1 cellular context compared by ENCODE assay signal in the genomic region with DNA sequence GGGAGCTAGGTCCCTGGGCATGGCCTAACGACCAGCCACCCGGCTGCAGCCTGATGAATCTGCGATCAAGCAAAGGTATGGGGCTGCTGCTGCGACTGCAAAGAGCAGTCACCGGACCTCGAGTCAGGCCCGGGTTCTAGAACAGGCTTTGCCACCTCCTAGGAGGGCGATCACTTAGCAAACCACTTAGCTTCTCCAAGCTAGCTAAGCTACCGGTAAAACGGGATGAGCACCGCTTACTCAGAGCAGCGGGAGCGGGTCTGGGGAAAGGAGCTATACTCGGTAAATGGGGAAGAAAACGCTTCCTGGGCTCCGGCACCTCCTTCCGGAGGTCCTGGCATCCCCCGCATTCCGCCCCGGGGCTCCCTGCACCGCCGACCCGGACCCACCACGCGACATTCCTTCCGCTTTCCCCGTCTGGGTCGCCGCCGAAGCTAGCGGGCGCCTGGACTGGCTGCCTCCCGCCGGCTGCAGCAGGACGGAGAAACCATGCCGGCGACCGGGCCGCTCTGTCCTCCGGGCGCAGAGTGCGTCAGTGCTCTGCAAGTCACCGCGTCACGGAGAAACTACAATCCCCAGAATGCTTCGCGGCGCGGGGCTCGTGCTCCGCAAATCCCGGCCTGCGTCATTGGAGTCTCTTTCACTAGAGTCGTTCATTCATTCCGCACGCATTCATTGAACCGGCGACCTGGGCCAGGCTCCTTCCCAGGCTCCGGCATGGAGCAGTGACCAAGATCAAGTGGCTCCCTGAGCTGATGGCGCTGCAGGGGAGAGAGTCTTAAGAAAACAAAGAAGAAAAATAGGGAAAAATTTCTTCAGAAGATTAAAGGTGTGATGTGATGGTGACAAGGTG.
A peak's percentile ranks its signal among the peaks of the same experiment; 100 is the strongest.
TF ChIP-seq lines count a peak whose summit lies in the region.

A gene (minus strand): TSS at position 531 of the 853 bp plus-strand sequence. CDS start 3,779 bp downstream, outside the sequence.

TF ChIP-seq in K562, 482 proteins besides CTCF, POLR2A, EP300 and RAD21 (continued from another document and continues in another):
- TF ChIP-seq, protein P1, sequence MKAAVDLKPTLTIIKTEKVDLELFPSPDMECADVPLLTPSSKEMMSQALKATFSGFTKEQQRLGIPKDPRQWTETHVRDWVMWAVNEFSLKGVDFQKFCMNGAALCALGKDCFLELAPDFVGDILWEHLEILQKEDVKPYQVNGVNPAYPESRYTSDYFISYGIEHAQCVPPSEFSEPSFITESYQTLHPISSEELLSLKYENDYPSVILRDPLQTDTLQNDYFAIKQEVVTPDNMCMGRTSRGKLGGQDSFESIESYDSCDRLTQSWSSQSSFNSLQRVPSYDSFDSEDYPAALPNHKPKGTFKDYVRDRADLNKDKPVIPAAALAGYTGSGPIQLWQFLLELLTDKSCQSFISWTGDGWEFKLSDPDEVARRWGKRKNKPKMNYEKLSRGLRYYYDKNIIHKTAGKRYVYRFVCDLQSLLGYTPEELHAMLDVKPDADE (conservative IDR thresholded peaks at IDR 0.05; ENCODE audit: control insufficient read depth, low read depth, low read length): peak; percentile 97
- TF ChIP-seq, protein P2, sequence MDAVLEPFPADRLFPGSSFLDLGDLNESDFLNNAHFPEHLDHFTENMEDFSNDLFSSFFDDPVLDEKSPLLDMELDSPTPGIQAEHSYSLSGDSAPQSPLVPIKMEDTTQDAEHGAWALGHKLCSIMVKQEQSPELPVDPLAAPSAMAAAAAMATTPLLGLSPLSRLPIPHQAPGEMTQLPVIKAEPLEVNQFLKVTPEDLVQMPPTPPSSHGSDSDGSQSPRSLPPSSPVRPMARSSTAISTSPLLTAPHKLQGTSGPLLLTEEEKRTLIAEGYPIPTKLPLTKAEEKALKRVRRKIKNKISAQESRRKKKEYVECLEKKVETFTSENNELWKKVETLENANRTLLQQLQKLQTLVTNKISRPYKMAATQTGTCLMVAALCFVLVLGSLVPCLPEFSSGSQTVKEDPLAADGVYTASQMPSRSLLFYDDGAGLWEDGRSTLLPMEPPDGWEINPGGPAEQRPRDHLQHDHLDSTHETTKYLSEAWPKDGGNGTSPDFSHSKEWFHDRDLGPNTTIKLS (IDR thresholded peaks at IDR 0.05; ENCODE audit: borderline replicate concordance, low read depth): peak; percentile 84; the same call in 1 of the 2 replicates
- TF ChIP-seq ZNF324 (CRISPR knock-in tag; IDR thresholded peaks at IDR 0.05) (0 out of 2 replicates have a peak, but pooled peaks have one; percentile 19), POLR3A (IDR thresholded peaks at IDR 0.05; ENCODE audit: borderline replicate concordance, extremely low read depth, insufficient read depth, insufficient read length) (no peak), HDAC8 (tag; IDR thresholded peaks at IDR 0.05) (no peak), FIP1L1 (IDR thresholded peaks at IDR 0.05; ENCODE audit: low read depth, low read length, poor library complexity, severe bottlenecking) (peak; percentile 42), ZEB2 (IDR thresholded peaks at IDR 0.05) (no peak), RB1 (IDR thresholded peaks at IDR 0.05; ENCODE audit: low read depth) (peak; percentile 77; the same call in 1 of the 2 replicates), XRCC5 (IDR thresholded peaks at IDR 0.05; ENCODE audit: low read depth, low read length) (peak; percentile 73), NRF1 (conservative IDR thresholded peaks at IDR 0.05 in 1 of 2, IDR thresholded peaks at IDR 0.05 in 1 of 2) (peak; percentile 84 to 86), ETV1 (tag; conservative IDR thresholded peaks at IDR 0.05; ENCODE audit: low read depth) (peak; percentile 91), NCOA6 (IDR thresholded peaks at IDR 0.05) (no peak), MAZ (CRISPR knock-in tag; conservative IDR thresholded peaks at IDR 0.05 in 1 of 2, IDR thresholded peaks at IDR 0.05 in 1 of 2) (peak; percentile 64 to 70), ETV6 (IDR thresholded peaks at IDR 0.05; ENCODE audit: borderline replicate concordance in 1 of 2, low read depth in 2 of 2, low read length in 1 of 2) (no peak), ETV6 (CRISPR knock-in tag; IDR thresholded peaks at IDR 0.05; ENCODE audit: borderline replicate concordance) (no peak), ZNF263 (CRISPR knock-in tag; IDR thresholded peaks at IDR 0.05; ENCODE audit: borderline replicate concordance) (peak; percentile 86), ZNF77 (CRISPR knock-in tag; IDR thresholded peaks at IDR 0.05) (no peak), CC2D1A (IDR thresholded peaks at IDR 0.05) (no peak; the same call in 1 of the 2 replicates), NFRKB (IDR thresholded peaks at IDR 0.05; ENCODE audit: low read depth) (peak; percentile 55; the same call in 1 of the 2 replicates), BCL6 (CRISPR knock-in tag; IDR thresholded peaks at IDR 0.05) (no peak), ZFPM2 (CRISPR knock-in tag; IDR thresholded peaks at IDR 0.05) (peak; percentile 74; the same call in 1 of the 2 replicates), CCNT2 (IDR thresholded peaks at IDR 0.05; ENCODE audit: borderline replicate concordance, extremely low read depth, insufficient read length, low read depth, low read length) (peak; percentile 82), SP1 (CRISPR knock-in tag; IDR thresholded peaks at IDR 0.05) (peak; percentile 74), TAF9B (IDR thresholded peaks at IDR 0.05; ENCODE audit: partially characterized antibody) (peak; percentile 88), NONO (IDR thresholded peaks at IDR 0.05; ENCODE audit: low read depth in 2 of 2, low read length in 1 of 2) (peak; percentile 29 to 74; a peak in 2 of 4 replicates), PHF20 (IDR thresholded peaks at IDR 0.05; ENCODE audit: partially characterized antibody) (peak; percentile 68), NR3C1 (CRISPR knock-in tag; IDR thresholded peaks at IDR 0.05) (0 out of 2 replicates have a peak, but pooled peaks have one; percentile 60)
- TF ChIP-seq, protein P3, sequence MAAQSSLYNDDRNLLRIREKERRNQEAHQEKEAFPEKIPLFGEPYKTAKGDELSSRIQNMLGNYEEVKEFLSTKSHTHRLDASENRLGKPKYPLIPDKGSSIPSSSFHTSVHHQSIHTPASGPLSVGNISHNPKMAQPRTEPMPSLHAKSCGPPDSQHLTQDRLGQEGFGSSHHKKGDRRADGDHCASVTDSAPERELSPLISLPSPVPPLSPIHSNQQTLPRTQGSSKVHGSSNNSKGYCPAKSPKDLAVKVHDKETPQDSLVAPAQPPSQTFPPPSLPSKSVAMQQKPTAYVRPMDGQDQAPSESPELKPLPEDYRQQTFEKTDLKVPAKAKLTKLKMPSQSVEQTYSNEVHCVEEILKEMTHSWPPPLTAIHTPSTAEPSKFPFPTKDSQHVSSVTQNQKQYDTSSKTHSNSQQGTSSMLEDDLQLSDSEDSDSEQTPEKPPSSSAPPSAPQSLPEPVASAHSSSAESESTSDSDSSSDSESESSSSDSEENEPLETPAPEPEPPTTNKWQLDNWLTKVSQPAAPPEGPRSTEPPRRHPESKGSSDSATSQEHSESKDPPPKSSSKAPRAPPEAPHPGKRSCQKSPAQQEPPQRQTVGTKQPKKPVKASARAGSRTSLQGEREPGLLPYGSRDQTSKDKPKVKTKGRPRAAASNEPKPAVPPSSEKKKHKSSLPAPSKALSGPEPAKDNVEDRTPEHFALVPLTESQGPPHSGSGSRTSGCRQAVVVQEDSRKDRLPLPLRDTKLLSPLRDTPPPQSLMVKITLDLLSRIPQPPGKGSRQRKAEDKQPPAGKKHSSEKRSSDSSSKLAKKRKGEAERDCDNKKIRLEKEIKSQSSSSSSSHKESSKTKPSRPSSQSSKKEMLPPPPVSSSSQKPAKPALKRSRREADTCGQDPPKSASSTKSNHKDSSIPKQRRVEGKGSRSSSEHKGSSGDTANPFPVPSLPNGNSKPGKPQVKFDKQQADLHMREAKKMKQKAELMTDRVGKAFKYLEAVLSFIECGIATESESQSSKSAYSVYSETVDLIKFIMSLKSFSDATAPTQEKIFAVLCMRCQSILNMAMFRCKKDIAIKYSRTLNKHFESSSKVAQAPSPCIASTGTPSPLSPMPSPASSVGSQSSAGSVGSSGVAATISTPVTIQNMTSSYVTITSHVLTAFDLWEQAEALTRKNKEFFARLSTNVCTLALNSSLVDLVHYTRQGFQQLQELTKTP (IDR thresholded peaks at IDR 0.05; ENCODE audit: low read depth in 1 of 2, partially characterized antibody in 2 of 2): peak in 1 of 2 experiments; percentile 87
- TF ChIP-seq, protein P4, sequence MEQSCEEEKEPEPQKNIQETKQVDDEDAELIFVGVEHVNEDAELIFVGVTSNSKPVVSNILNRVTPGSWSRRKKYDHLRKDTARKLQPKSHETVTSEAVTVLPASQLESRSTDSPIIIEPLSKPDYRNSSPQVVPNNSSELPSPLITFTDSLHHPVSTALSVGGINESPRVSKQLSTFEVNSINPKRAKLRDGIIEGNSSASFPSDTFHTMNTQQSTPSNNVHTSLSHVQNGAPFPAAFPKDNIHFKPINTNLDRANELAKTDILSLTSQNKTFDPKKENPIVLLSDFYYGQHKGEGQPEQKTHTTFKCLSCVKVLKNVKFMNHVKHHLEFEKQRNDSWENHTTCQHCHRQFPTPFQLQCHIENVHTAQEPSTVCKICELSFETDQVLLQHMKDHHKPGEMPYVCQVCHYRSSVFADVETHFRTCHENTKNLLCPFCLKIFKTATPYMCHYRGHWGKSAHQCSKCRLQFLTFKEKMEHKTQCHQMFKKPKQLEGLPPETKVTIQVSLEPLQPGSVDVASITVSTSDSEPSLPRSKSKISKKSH (CRISPR knock-in tag; IDR thresholded peaks at IDR 0.05): no peak
- TF ChIP-seq, protein P5, sequence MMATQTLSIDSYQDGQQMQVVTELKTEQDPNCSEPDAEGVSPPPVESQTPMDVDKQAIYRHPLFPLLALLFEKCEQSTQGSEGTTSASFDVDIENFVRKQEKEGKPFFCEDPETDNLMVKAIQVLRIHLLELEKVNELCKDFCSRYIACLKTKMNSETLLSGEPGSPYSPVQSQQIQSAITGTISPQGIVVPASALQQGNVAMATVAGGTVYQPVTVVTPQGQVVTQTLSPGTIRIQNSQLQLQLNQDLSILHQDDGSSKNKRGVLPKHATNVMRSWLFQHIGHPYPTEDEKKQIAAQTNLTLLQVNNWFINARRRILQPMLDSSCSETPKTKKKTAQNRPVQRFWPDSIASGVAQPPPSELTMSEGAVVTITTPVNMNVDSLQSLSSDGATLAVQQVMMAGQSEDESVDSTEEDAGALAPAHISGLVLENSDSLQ (IDR thresholded peaks at IDR 0.05): peak; percentile 37; the same call in 1 of the 2 replicates
- TF ChIP-seq, protein P6, sequence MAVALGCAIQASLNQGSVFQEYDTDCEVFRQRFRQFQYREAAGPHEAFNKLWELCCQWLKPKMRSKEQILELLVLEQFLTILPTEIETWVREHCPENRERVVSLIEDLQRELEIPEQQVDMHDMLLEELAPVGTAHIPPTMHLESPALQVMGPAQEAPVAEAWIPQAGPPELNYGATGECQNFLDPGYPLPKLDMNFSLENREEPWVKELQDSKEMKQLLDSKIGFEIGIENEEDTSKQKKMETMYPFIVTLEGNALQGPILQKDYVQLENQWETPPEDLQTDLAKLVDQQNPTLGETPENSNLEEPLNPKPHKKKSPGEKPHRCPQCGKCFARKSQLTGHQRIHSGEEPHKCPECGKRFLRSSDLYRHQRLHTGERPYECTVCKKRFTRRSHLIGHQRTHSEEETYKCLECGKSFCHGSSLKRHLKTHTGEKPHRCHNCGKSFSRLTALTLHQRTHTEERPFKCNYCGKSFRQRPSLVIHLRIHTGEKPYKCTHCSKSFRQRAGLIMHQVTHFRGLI (CRISPR knock-in tag; IDR thresholded peaks at IDR 0.05): 0 out of 2 replicates have a peak, but pooled peaks have one; percentile 22
- TF ChIP-seq, protein P7, sequence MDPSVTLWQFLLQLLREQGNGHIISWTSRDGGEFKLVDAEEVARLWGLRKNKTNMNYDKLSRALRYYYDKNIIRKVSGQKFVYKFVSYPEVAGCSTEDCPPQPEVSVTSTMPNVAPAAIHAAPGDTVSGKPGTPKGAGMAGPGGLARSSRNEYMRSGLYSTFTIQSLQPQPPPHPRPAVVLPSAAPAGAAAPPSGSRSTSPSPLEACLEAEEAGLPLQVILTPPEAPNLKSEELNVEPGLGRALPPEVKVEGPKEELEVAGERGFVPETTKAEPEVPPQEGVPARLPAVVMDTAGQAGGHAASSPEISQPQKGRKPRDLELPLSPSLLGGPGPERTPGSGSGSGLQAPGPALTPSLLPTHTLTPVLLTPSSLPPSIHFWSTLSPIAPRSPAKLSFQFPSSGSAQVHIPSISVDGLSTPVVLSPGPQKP (CRISPR knock-in tag; IDR thresholded peaks at IDR 0.05): no peak
- TF ChIP-seq, protein P8, sequence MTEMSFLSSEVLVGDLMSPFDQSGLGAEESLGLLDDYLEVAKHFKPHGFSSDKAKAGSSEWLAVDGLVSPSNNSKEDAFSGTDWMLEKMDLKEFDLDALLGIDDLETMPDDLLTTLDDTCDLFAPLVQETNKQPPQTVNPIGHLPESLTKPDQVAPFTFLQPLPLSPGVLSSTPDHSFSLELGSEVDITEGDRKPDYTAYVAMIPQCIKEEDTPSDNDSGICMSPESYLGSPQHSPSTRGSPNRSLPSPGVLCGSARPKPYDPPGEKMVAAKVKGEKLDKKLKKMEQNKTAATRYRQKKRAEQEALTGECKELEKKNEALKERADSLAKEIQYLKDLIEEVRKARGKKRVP (CRISPR knock-in tag; IDR thresholded peaks at IDR 0.05): no peak
- TF ChIP-seq, protein P9, sequence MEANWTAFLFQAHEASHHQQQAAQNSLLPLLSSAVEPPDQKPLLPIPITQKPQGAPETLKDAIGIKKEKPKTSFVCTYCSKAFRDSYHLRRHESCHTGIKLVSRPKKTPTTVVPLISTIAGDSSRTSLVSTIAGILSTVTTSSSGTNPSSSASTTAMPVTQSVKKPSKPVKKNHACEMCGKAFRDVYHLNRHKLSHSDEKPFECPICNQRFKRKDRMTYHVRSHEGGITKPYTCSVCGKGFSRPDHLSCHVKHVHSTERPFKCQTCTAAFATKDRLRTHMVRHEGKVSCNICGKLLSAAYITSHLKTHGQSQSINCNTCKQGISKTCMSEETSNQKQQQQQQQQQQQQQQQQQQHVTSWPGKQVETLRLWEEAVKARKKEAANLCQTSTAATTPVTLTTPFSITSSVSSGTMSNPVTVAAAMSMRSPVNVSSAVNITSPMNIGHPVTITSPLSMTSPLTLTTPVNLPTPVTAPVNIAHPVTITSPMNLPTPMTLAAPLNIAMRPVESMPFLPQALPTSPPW (CRISPR knock-in tag; IDR thresholded peaks at IDR 0.05): peak; percentile 38; the same call in 1 of the 2 replicates
